8 cellular contexts compared by ENCODE assay signal in genomic region chr1:63593303-63593886, GRCh38. TPM values are rescaled to one million over a fixed set of nuclear protein-coding genes. Genes with fewer than 3 reads are reported as not detected.
A peak's percentile ranks its signal among the peaks of the same experiment; 100 is the strongest.
DNase-seq lines count a peak whose midpoint lies in the region; ATAC-seq and TF ChIP-seq lines count a peak whose summit lies in the region.

Gene PGM1, plus strand, starts transcription at chr1:63593411. Its CDS starts 78 bp downstream, at chr1:63593489.

- no peaks in the 10 kb centered on the region for H3K27me3 Mint-ChIP-seq in activated naive CD4-positive, alpha-beta T cell treated with anti-CD3 and anti-CD28 coated beads for 36 hours (ENCODE audit: low read depth)

- CTCF ChIA-PET in activated naive CD4-positive, alpha-beta T cell treated with anti-CD3 and anti-CD28 coated beads for 36 hours (lab: Charles Lee): interaction anchor here (1.5 kb wide), 1 partner anchor 18 kb away, joined by 6 read pairs; no protein-coding TSS in a partner anchor

- WGBS in suprapubic skin: 0% methylated on average over 14 of the region's 64 CpGs

- H3K9me3 Mint-ChIP-seq in activated naive CD4-positive, alpha-beta T cell treated with anti-CD3 and anti-CD28 coated beads for 36 hours: no peaks in the 10 kb centered on the region

- intact Hi-C loops in activated naive CD4-positive, alpha-beta T cell treated with anti-CD3 and anti-CD28 coated beads for 36 hours (cut with micrococcal nuclease): loop anchor here (1.0 to 2.0 kb wide), 6 partner anchors 18 to 809 kb away; partner anchors contain the start of genes ALG6, ATG4C, EFCAB7 and FOXD3

- H3K27me3 ChIP-seq in SJCRH30: no peaks in the 10 kb centered on the region
- no peaks in the 10 kb centered on the region for H3K27me3 ChIP-seq in suprapubic skin

- peak within 1 kb of the TSS; percentile 96 for H3K4me3 Mint-ChIP-seq in activated naive CD4-positive, alpha-beta T cell treated with anti-CD3 and anti-CD28 coated beads for 36 hours

- peak in 1 of 2 donors; percentile 17 for TF ChIP-seq POLR2A in suprapubic skin (IDR thresholded peaks at IDR 0.05)

- H3K4me3 ChIP-seq in SJCRH30: peak within 1 kb of the TSS; percentile 86
- peak within 1 kb of the TSS; percentile 77 for H3K4me3 ChIP-seq in suprapubic skin

- H3K4me1 ChIP-seq in SJCRH30 (no peaks in the 10 kb centered on the region), suprapubic skin (peaks cover 9% of the 10 kb centered on the region)

- peak; percentile 81 for ATAC-seq in GM21825 (IDR thresholded peaks at IDR 0.05; ENCODE audit: unreplicated experiment)

- peaks cover 25% of the 10 kb centered on the region for H3K4me1 Mint-ChIP-seq in activated naive CD4-positive, alpha-beta T cell treated with anti-CD3 and anti-CD28 coated beads for 36 hours (ENCODE audit: low read depth)

- no peak for TF ChIP-seq CTCF in suprapubic skin (IDR thresholded peaks at IDR 0.05)

- TF ChIP-seq EP300 in suprapubic skin (IDR thresholded peaks at IDR 0.05): no peak

- H3K27ac ChIP-seq in KOPT-K1 (ENCODE audit: low read depth, low read length, poor library complexity, severe bottlenecking) (peak within 1 kb of the TSS; percentile 83), SJCRH30 (peak within 1 kb of the TSS; percentile 63), suprapubic skin (peak within 1 kb of the TSS; percentile 92)

- H3K36me3 Mint-ChIP-seq in activated naive CD4-positive, alpha-beta T cell treated with anti-CD3 and anti-CD28 coated beads for 36 hours (ENCODE audit: low read depth): peaks cover 3% of the 10 kb centered on the region

- H3K9me3 ChIP-seq in KOPT-K1 (ENCODE audit: insufficient read depth, low read length, poor library complexity, severe bottlenecking) (no peaks in the 10 kb centered on the region), SJCRH30 (replicated peaks) (no peaks in the 10 kb centered on the region), suprapubic skin (no peaks in the 10 kb centered on the region)

- no peaks in the 10 kb centered on the region; the same call in 1 of the 2 replicates for H3K36me3 ChIP-seq in KOPT-K1 (ENCODE audit: insufficient read depth, low read length)
- no peaks in the 10 kb centered on the region for H3K36me3 ChIP-seq in SJCRH30
- H3K36me3 ChIP-seq in suprapubic skin: no peaks in the 10 kb centered on the region

- H3K27ac Mint-ChIP-seq in activated naive CD4-positive, alpha-beta T cell treated with anti-CD3 and anti-CD28 coated beads for 36 hours: peak within 1 kb of the TSS; percentile 99

- peak; percentile 86 for DNase-seq in EH (ENCODE audit: low read depth)
- DNase-seq in SJCRH30: peak; percentile 87 to 88
- DNase-seq in activated naive CD4-positive, alpha-beta T cell treated with anti-CD3 and anti-CD28 coated beads for 36 hours: peak; percentile 77
- peak; percentile 81 for DNase-seq in germinal center (ENCODE audit: low spot score)
- DNase-seq in occipital lobe (lab: John Stamatoyannopoulos, UW): peak; percentile 70
- DNase-seq in suprapubic skin (ENCODE audit: low spot score in 2 of 2): peak; percentile 87 to 90

RNA-seq across cellular contexts. Expression of gene PGM1, which starts in this region (rescaled TPM):
- 91.1 and 97.1 TPM in 2 replicates for total RNA-seq in SJCRH30 (2014; rRNA removed; shearing (Covaris generic))
- total RNA-seq in activated naive CD4-positive, alpha-beta T cell treated with anti-CD3 and anti-CD28 coated beads for 36 hours: 10 to 100 TPM; 25.3 to 27.5 TPM
- total RNA-seq in occipital lobe (20.6 TPM), suprapubic skin (10 to 100 TPM; 38.9 to 52.8 (median 45.4) TPM)

Comparison
In these comparisons a context has a peak if more than half of its experiments do, and no peak if none do; other contexts are left out.
1. Peak in every context shown above with its lines: DNase-seq, ATAC-seq, H3K4me3 ChIP-seq and H3K27ac ChIP-seq.